ENCODE assay signal across 29 cellular contexts in genomic region chr12:84341467-84342193, GRCh38.
"Had no signal": no experiment of that assay in that cellular context is flagged by ENCODE, and none has a peak within 500 bp of the region (broad histone marks: within the 10 kb centered on the region; RNA-seq: fewer than 3 reads in every experiment).

No MANE protein-coding gene starts in this region.

- H3K27ac Mint-ChIP-seq: dendritic cell treated with granulocyte-macrophage colony-stimulating factor and Interleukin-4, amounts not matched to agents 40 ng/mL and 50 ng/mL, for 4 days; effector memory CD8-positive, alpha-beta T cell; endodermal cell had no signal

- H3K27me3 ChIP-seq: colonic mucosa, dorsolateral prefrontal cortex, esophagus muscularis mucosa, esophagus squamous epithelium, foreskin keratinocyte, gastrocnemius medialis, gastroesophageal sphincter, heart left ventricle, heart right ventricle, hepatocyte had no signal

- H3K36me3 ChIP-seq: colonic mucosa, esophagus muscularis mucosa, esophagus squamous epithelium, gastrocnemius medialis, gastroesophageal sphincter, heart left ventricle, heart right ventricle had no signal

- DNase-seq: colonic mucosa; cortex of kidney; dermis blood vessel endothelial cell; dorsolateral prefrontal cortex; effector CD4-positive, alpha-beta T cell; effector CD8-positive, alpha-beta T cell; effector memory CD4-positive, alpha-beta T cell; effector memory CD8-positive, alpha-beta T cell; endodermal cell; erythroblast; esophagus squamous epithelium; foreskin fibroblast; foreskin keratinocyte; foreskin melanocyte; gastrocnemius medialis; glutamatergic neuron; head of caudate nucleus; heart left ventricle; heart right ventricle had no signal

- ATAC-seq: effector memory CD8-positive, alpha-beta T cell; esophagus mucosa; foreskin keratinocyte; gastrocnemius medialis; gastroesophageal sphincter; heart left ventricle; heart right ventricle had no signal

- H3K79me2 ChIP-seq: hepatocyte had no signal

- H2AFZ ChIP-seq: hepatocyte had no signal

- H3K4me1 ChIP-seq: colonic mucosa, esophagus muscularis mucosa, esophagus squamous epithelium, foreskin keratinocyte, gastrocnemius medialis, gastroesophageal sphincter, heart left ventricle, heart right ventricle had no signal

- H3K4me1 Mint-ChIP-seq: endodermal cell had no signal

- H3K27me3 Mint-ChIP-seq: dendritic cell treated with granulocyte-macrophage colony-stimulating factor and Interleukin-4, amounts not matched to agents 40 ng/mL and 50 ng/mL, for 4 days; effector memory CD8-positive, alpha-beta T cell had no signal

- FAIRE-seq: endometrium, endothelial cell of umbilical vein, frontal cortex had no signal

- H3K4me2 ChIP-seq: hepatocyte had no signal

- H3K9me3 ChIP-seq: colonic mucosa, esophagus squamous epithelium had no signal

- H3K9me3 Mint-ChIP-seq: dendritic cell treated with granulocyte-macrophage colony-stimulating factor and Interleukin-4, amounts not matched to agents 40 ng/mL and 50 ng/mL, for 4 days; endodermal cell had no signal

- H3K4me3 ChIP-seq: colonic mucosa, coronary artery, dorsolateral prefrontal cortex, esophagus muscularis mucosa, esophagus squamous epithelium, gastrocnemius medialis, gastroesophageal sphincter, heart left ventricle, heart right ventricle, hepatocyte had no signal

- H3K4me3 Mint-ChIP-seq: dendritic cell treated with granulocyte-macrophage colony-stimulating factor and Interleukin-4, amounts not matched to agents 40 ng/mL and 50 ng/mL, for 4 days; effector memory CD8-positive, alpha-beta T cell; endodermal cell had no signal

- H3K27ac ChIP-seq: colonic mucosa, coronary artery, dorsolateral prefrontal cortex, epithelial cell of prostate, esophagus muscularis mucosa, esophagus squamous epithelium, foreskin keratinocyte, gastrocnemius medialis, gastroesophageal sphincter, heart left ventricle, heart right ventricle, hepatocyte had no signal
